In the genomic region with DNA sequence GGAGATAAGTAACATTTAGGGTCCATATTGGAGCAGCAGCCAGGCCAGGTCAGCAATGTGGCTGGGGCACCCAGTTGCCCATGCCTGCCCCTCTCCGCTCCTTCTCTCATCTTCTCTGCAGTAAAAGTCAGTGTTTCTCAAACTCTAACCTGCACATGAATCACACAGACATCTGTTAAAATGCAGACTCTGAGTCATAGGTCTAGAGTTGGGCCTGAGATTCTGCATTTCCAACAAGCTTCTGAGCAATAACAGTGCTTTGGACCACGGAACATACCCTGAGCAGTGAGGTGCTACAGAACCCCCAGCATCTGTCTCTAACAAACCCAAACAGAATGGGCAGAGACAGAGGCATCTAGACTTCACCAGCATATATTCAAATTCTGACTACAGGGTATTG, we compare ENCODE assay signal across 21 cellular contexts.
"Had no signal": no experiment of that assay in that cellular context is flagged by ENCODE, and none has a peak within 500 bp of the region (broad histone marks: within the 10 kb centered on the region; RNA-seq: fewer than 3 reads in every experiment).

No MANE protein-coding gene starts in this region.

- H3K27ac Mint-ChIP-seq: dendritic cell treated with granulocyte-macrophage colony-stimulating factor and Interleukin-4, amounts not matched to agents 40 ng/mL and 50 ng/mL, for 4 days; nephron progenitor cell had no signal

- H3K4me1 ChIP-seq: right atrium auricular region, testis had no signal

- H3K4me1 Mint-ChIP-seq: nephron progenitor cell had no signal

- ATAC-seq: esophagus mucosa, gastroesophageal sphincter, heart left ventricle, left ventricle myocardium superior had no signal

- H3K4me3 Mint-ChIP-seq: dendritic cell treated with granulocyte-macrophage colony-stimulating factor and Interleukin-4, amounts not matched to agents 40 ng/mL and 50 ng/mL, for 4 days; nephron progenitor cell; type B pancreatic cell had no signal

- H3K4me3 ChIP-seq: gastroesophageal sphincter, heart left ventricle, prostate gland, right atrium auricular region, stomach, testis had no signal

- H3K9me3 Mint-ChIP-seq: dendritic cell treated with granulocyte-macrophage colony-stimulating factor and Interleukin-4, amounts not matched to agents 40 ng/mL and 50 ng/mL, for 4 days; nephron progenitor cell; type B pancreatic cell had no signal

- H3K27ac ChIP-seq: gastroesophageal sphincter, heart left ventricle, prostate gland, right atrium auricular region, stomach, testis had no signal

- DNase-seq: activated CD4-positive, alpha-beta T cell treated with anti-CD3 and anti-CD28 coated beads, Interleukin-2, amount 50 U/mL, for 4 hours; activated CD4-positive, CD25-positive, alpha-beta regulatory T cell treated with anti-CD3 and anti-CD28 coated beads, Interleukin-2, amount 50 U/mL, for 72 hours; activated gamma-delta T cell treated with Interleukin-2 at 50 U/mL for 16 hours; aorta; effector CD8-positive, alpha-beta T cell; heart left ventricle; left ventricle myocardium superior; nephron progenitor cell; occipital lobe; SHP77; stimulated activated CD4-positive, alpha-beta T cell treated with anti-CD3 and anti-CD28 coated beads, Interleukin-2, amount 100 ng/mL, for 48 hours; stomach; T-helper 1 cell; T1000; testis had no signal

- H3K27me3 Mint-ChIP-seq: dendritic cell treated with granulocyte-macrophage colony-stimulating factor and Interleukin-4, amounts not matched to agents 40 ng/mL and 50 ng/mL, for 4 days; type B pancreatic cell had no signal

- H3K9me3 ChIP-seq: gastroesophageal sphincter, heart left ventricle, prostate gland, right atrium auricular region, stomach, testis had no signal

- H3K27me3 ChIP-seq: gastroesophageal sphincter, heart left ventricle, right atrium auricular region, stomach, testis had no signal
